14 cellular contexts compared by ENCODE assay signal in genomic region chr1:62318320-62318755, GRCh38. TPM values are rescaled to one million over a fixed set of nuclear protein-coding genes. Genes with fewer than 3 reads are reported as not detected.
DNase-seq lines count a peak whose midpoint lies in the region; ATAC-seq and TF ChIP-seq lines count a peak whose summit lies in the region.
"Had no signal": no experiment of that assay in that cellular context is flagged by ENCODE, and none has a peak within 500 bp of the region (broad histone marks: within the 10 kb centered on the region; RNA-seq: fewer than 3 reads in every experiment).

No MANE protein-coding gene starts in this region.

- H3K36me3 ChIP-seq in heart right ventricle (no peaks in the 10 kb centered on the region), right atrium auricular region (no peaks in the 10 kb centered on the region), iPS-20b (ENCODE audit: insufficient read depth, low read depth, low read length) (no peaks in the 10 kb centered on the region)

- no peaks in the 10 kb centered on the region for H3K36me3 Mint-ChIP-seq in progenitor cell of endocrine pancreas (ENCODE audit: insufficient read depth)
- H3K36me3 Mint-ChIP-seq: activated naive CD8-positive, alpha-beta T cell had no signal

- H3K4me3 Mint-ChIP-seq in progenitor cell of endocrine pancreas (ENCODE audit: low read depth), result peak overlapping the region; percentile 70
- H3K4me3 Mint-ChIP-seq: activated naive CD8-positive, alpha-beta T cell; T-helper 17 cell had no signal

- H3K9ac ChIP-seq in iPS-20b (ENCODE audit: low read depth, low read length), result no peak overlapping the region

- H3K4me1 Mint-ChIP-seq in progenitor cell of endocrine pancreas (ENCODE audit: low read depth), result no peaks in the 10 kb centered on the region

- H3K27ac Mint-ChIP-seq in progenitor cell of endocrine pancreas, result no peak overlapping the region
- H3K27ac Mint-ChIP-seq: activated naive CD8-positive, alpha-beta T cell; T-helper 17 cell had no signal

- ATAC-seq in heart right ventricle (peak in 4 of 8 donors; percentile 19 to 63 (median 46)), GM18873 (IDR thresholded peaks at IDR 0.05; ENCODE audit: low FRiP score, unreplicated experiment) (no peak), GM21526 (IDR thresholded peaks at IDR 0.05; ENCODE audit: low FRiP score, unreplicated experiment) (no peak)
- ATAC-seq: T-helper 17 cell had no signal

- TF ChIP-seq CTCF in heart right ventricle (IDR thresholded peaks at IDR 0.05) (no peak), right atrium auricular region (IDR thresholded peaks at IDR 0.05) (no peak), progenitor cell of endocrine pancreas (IDR thresholded peaks at IDR 0.05; ENCODE audit: unreplicated experiment) (no peak)

- H3K9me3 Mint-ChIP-seq in progenitor cell of endocrine pancreas (ENCODE audit: low read depth), result no peaks in the 10 kb centered on the region

- H3K27ac ChIP-seq in heart right ventricle (no peak overlapping the region), right atrium auricular region (no peak overlapping the region), iPS-20b (ENCODE audit: low read length) (no peak overlapping the region)

- DNase-seq in heart right ventricle (no peak), right atrium auricular region (ENCODE audit: low spot score) (no peak), progenitor cell of endocrine pancreas (ENCODE audit: low spot score, unreplicated experiment) (no peak), NCI-H1930 (lab: John Stamatoyannopoulos, UW) (no peak), anterior cingulate cortex (lab: John Stamatoyannopoulos, UW) (no peak)
- DNase-seq: islet precursor cell, NCI-H1694, T-helper 17 cell had no signal

- peaks cover 6 to 44% (median 29%) of the 10 kb centered on the region in 7 donors for H3K27me3 ChIP-seq in heart right ventricle
- peaks cover 0 to 10% of the 10 kb centered on the region in 2 donors for H3K27me3 ChIP-seq in right atrium auricular region
- H3K27me3 ChIP-seq in iPS-20b (ENCODE audit: insufficient read depth, low read length), result peaks cover 75% of the 10 kb centered on the region

- no peaks in the 10 kb centered on the region for H3K9me3 ChIP-seq in heart right ventricle
- no peaks in the 10 kb centered on the region for H3K9me3 ChIP-seq in right atrium auricular region
- no peaks in the 10 kb centered on the region for H3K9me3 ChIP-seq in iPS-20b (ENCODE audit: insufficient read depth, low read depth, low read length)

- intact Hi-C loops in heart right ventricle (cut with DNase I), result no loop called here

- whole genome bisulfite sequencing in heart right ventricle, 2 donors, result 23 to 34% methylated on average over 27 of the region's 27 CpGs

- H3K27me3 Mint-ChIP-seq in progenitor cell of endocrine pancreas, result peaks cover 72% of the 10 kb centered on the region

- H3K4me1 ChIP-seq in heart right ventricle (peaks cover 0 to 10% (median 6%) of the 10 kb centered on the region in 9 donors), right atrium auricular region (peaks cover 0 to 13% of the 10 kb centered on the region in 2 donors), iPS-20b (ENCODE audit: insufficient read depth, low read length) (no peaks in the 10 kb centered on the region)

- H3K4me3 ChIP-seq in heart right ventricle (peak overlapping the region in 9 of 10 donors; percentile 28 to 56 (median 45)), right atrium auricular region (peak overlapping the region in 1 of 2 donors; percentile 47), iPS-20b (ENCODE audit: low read length) (peak overlapping the region; percentile 56)

RNA-seq across cellular contexts. Expression of gene KANK4, which starts 0.9 kb away (rescaled TPM):
- total RNA-seq in heart right ventricle, result under 1 TPM; 0.05 to 0.61 (median 0.24) TPM
- polyA plus RNA-seq in heart right ventricle, result under 1 TPM; 0.04 to 0.15 TPM
- total RNA-seq in right atrium auricular region, result under 1 TPM; 0.12 to 0.63 TPM
- 1.0 and 1.2 TPM in 2 replicates for total RNA-seq in progenitor cell of endocrine pancreas
- total RNA-seq: activated CD8-positive, alpha-beta memory T cell treated with anti-CD3 and anti-CD28 coated beads for 36 hours; renal cortical epithelial cell; T-helper 17 cell had no signal
